ENCODE assay signal across 1 cellular context in the genomic region with DNA sequence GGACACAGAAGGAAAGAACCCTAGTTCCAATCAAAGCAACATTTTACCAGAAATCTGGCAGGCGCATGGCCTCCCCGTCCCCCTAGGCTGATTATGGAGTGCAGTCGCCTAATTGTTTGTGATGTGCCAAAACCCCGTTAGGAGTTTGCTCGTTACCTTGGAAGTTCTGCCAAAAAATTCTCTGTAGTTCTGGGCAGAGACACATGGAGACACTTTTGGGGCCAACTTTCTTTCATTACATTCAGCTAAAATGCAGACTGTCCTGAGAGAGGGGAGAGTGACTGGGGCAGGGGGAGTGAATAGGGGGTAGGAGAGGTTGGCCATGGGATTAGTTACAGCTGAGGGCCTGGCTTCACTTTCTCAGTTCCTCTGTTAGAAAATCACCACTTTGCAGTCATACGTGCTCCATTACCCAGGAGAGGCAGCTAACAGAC.
TF ChIP-seq lines count a peak whose summit lies in the region.

No MANE protein-coding gene starts in this region.

TF ChIP-seq in GM23338, 12 proteins besides CTCF, POLR2A, EP300 and RAD21 (continued from another document):
- TF ChIP-seq, protein P1, sequence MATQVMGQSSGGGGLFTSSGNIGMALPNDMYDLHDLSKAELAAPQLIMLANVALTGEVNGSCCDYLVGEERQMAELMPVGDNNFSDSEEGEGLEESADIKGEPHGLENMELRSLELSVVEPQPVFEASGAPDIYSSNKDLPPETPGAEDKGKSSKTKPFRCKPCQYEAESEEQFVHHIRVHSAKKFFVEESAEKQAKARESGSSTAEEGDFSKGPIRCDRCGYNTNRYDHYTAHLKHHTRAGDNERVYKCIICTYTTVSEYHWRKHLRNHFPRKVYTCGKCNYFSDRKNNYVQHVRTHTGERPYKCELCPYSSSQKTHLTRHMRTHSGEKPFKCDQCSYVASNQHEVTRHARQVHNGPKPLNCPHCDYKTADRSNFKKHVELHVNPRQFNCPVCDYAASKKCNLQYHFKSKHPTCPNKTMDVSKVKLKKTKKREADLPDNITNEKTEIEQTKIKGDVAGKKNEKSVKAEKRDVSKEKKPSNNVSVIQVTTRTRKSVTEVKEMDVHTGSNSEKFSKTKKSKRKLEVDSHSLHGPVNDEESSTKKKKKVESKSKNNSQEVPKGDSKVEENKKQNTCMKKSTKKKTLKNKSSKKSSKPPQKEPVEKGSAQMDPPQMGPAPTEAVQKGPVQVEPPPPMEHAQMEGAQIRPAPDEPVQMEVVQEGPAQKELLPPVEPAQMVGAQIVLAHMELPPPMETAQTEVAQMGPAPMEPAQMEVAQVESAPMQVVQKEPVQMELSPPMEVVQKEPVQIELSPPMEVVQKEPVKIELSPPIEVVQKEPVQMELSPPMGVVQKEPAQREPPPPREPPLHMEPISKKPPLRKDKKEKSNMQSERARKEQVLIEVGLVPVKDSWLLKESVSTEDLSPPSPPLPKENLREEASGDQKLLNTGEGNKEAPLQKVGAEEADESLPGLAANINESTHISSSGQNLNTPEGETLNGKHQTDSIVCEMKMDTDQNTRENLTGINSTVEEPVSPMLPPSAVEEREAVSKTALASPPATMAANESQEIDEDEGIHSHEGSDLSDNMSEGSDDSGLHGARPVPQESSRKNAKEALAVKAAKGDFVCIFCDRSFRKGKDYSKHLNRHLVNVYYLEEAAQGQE (IDR thresholded peaks at IDR 0.05; ENCODE audit: unreplicated experiment): no peak
- TF ChIP-seq, protein P2, sequence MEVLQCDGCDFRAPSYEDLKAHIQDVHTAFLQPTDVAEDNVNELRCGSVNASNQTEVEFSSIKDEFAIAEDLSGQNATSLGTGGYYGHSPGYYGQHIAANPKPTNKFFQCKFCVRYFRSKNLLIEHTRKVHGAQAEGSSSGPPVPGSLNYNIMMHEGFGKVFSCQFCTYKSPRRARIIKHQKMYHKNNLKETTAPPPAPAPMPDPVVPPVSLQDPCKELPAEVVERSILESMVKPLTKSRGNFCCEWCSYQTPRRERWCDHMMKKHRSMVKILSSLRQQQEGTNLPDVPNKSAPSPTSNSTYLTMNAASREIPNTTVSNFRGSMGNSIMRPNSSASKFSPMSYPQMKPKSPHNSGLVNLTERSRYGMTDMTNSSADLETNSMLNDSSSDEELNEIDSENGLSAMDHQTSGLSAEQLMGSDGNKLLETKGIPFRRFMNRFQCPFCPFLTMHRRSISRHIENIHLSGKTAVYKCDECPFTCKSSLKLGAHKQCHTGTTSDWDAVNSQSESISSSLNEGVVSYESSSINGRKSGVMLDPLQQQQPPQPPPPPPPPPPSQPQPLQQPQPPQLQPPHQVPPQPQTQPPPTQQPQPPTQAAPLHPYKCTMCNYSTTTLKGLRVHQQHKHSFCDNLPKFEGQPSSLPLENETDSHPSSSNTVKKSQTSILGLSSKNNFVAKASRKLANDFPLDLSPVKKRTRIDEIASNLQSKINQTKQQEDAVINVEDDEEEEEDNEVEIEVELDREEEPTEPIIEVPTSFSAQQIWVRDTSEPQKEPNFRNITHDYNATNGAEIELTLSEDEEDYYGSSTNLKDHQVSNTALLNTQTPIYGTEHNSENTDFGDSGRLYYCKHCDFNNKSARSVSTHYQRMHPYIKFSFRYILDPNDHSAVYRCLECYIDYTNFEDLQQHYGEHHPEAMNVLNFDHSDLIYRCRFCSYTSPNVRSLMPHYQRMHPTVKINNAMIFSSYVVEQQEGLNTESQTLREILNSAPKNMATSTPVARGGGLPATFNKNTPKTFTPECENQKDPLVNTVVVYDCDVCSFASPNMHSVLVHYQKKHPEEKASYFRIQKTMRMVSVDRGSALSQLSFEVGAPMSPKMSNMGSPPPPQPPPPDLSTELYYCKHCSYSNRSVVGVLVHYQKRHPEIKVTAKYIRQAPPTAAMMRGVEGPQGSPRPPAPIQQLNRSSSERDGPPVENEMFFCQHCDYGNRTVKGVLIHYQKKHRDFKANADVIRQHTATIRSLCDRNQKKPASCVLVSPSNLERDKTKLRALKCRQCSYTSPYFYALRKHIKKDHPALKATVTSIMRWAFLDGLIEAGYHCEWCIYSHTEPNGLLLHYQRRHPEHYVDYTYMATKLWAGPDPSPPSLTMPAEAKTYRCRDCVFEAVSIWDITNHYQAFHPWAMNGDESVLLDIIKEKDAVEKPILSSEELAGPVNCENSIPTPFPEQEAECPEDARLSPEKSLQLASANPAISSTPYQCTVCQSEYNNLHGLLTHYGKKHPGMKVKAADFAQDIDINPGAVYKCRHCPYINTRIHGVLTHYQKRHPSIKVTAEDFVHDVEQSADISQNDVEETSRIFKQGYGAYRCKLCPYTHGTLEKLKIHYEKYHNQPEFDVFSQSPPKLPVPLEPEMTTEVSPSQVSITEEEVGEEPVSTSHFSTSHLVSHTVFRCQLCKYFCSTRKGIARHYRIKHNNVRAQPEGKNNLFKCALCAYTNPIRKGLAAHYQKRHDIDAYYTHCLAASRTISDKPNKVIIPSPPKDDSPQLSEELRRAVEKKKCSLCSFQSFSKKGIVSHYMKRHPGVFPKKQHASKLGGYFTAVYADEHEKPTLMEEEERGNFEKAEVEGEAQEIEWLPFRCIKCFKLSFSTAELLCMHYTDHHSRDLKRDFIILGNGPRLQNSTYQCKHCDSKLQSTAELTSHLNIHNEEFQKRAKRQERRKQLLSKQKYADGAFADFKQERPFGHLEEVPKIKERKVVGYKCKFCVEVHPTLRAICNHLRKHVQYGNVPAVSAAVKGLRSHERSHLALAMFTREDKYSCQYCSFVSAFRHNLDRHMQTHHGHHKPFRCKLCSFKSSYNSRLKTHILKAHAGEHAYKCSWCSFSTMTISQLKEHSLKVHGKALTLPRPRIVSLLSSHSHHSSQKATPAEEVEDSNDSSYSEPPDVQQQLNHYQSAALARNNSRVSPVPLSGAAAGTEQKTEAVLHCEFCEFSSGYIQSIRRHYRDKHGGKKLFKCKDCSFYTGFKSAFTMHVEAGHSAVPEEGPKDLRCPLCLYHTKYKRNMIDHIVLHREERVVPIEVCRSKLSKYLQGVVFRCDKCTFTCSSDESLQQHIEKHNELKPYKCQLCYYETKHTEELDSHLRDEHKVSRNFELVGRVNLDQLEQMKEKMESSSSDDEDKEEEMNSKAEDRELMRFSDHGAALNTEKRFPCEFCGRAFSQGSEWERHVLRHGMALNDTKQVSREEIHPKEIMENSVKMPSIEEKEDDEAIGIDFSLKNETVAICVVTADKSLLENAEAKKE (CRISPR knock-in tag; IDR thresholded peaks at IDR 0.05): no peak
- TF ChIP-seq EZH2 (IDR thresholded peaks at IDR 0.05; ENCODE audit: low read depth, unreplicated experiment) (no peak), STAT1 (IDR thresholded peaks at IDR 0.05; ENCODE audit: unreplicated experiment) (no peak), CREB1 (CRISPR knock-in tag; IDR thresholded peaks at IDR 0.05; ENCODE audit: low read depth) (no peak), POLR2AphosphoS5 (IDR thresholded peaks at IDR 0.05; ENCODE audit: low read depth) (no peak), ZNF114 (CRISPR knock-in tag; IDR thresholded peaks at IDR 0.05) (no peak), JUNB (IDR thresholded peaks at IDR 0.05; ENCODE audit: unreplicated experiment) (no peak)
- TF ChIP-seq, protein P3, sequence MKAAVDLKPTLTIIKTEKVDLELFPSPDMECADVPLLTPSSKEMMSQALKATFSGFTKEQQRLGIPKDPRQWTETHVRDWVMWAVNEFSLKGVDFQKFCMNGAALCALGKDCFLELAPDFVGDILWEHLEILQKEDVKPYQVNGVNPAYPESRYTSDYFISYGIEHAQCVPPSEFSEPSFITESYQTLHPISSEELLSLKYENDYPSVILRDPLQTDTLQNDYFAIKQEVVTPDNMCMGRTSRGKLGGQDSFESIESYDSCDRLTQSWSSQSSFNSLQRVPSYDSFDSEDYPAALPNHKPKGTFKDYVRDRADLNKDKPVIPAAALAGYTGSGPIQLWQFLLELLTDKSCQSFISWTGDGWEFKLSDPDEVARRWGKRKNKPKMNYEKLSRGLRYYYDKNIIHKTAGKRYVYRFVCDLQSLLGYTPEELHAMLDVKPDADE (IDR thresholded peaks at IDR 0.05): no peak
